28 cellular contexts compared by ENCODE assay signal in genomic region chr10:126065751-126066150, GRCh38.
DNase-seq lines count a peak whose midpoint lies in the region; ATAC-seq and TF ChIP-seq lines count a peak whose summit lies in the region.
"Had no signal": no experiment of that assay in that cellular context is flagged by ENCODE, and none has a peak within 500 bp of the region (broad histone marks: within the 10 kb centered on the region; RNA-seq: fewer than 3 reads in every experiment).

No MANE protein-coding gene starts in this region.

- no peaks in the 10 kb centered on the region for H3K4me1 ChIP-seq in colonic mucosa
- H3K4me1 ChIP-seq: HAP-1, Peyer's patch, psoas muscle had no signal

- peak; percentile 26 for DNase-seq in M059J (ENCODE audit: low read depth)
- peak; percentile 20 for DNase-seq in WERI-Rb-1
- peak; percentile 37 for DNase-seq in fibroblast of mammary gland (ENCODE audit: low read depth)
- peak; percentile 50 for DNase-seq in renal cortical epithelial cell (ENCODE audit: low read depth)
- DNase-seq in activated CD4-positive, alpha-beta T cell treated with anti-CD3 and anti-CD28 coated beads, Interleukin-2, amount 50 U/mL, for 4 hours: no peak
- DNase-seq in colonic mucosa: no peak
- DNase-seq: activated B cell treated with CpG ODN at 0.5 μM for 24 hours; activated CD4-positive, alpha-beta T cell treated with anti-CD3 and anti-CD28 coated beads, Interleukin-2, amount 10 ng/mL, durations not matched to agents 7 days and 5 days; activated gamma-delta T cell; activated naive CD8-positive, alpha-beta T cell treated with anti-CD3 and anti-CD28 coated beads for 36 hours; activated T-cell treated with anti-CD3 and anti-CD28 coated beads, Interleukin-2, amount 50 U/mL, for 1 hour; central memory CD4-positive, alpha-beta T cell; dorsolateral prefrontal cortex; naive B cell; NCI-H1417 treated with DMSO at 0.1 percent for 48 hours; NCI-H2029 treated with DMSO at 0.1 percent for 48 hours; NCI-H2227 treated with DMSO at 0.1 percent for 48 hours; NCI-H526; Peyer's patch; psoas muscle; stimulated activated CD4-positive, alpha-beta T cell treated with anti-CD3 and anti-CD28 coated beads, Interleukin-15, amount 100 ng/mL, for 24 hours; stimulated activated CD4-positive, alpha-beta T cell treated with anti-CD3 and anti-CD28 coated beads, Interleukin-4, amount 100 ng/mL, for 4 hours; T-helper 1 cell; tibial artery had no signal

- no peaks in the 10 kb centered on the region for H3K36me3 ChIP-seq in WERI-Rb-1
- H3K36me3 ChIP-seq in colonic mucosa: no peaks in the 10 kb centered on the region
- H3K36me3 ChIP-seq: BLaER1, HAP-1, Peyer's patch, tibial artery had no signal

- H3K9me3 ChIP-seq in WERI-Rb-1 (ENCODE audit: severe bottlenecking): peaks cover 7% of the 10 kb centered on the region
- no peaks in the 10 kb centered on the region for H3K9me3 ChIP-seq in colonic mucosa
- H3K9me3 ChIP-seq: BLaER1, HAP-1, psoas muscle, tibial artery had no signal

- H3K4me3 ChIP-seq in WERI-Rb-1 (ENCODE audit: low read depth, low read length) (no peak overlapping the region), fibroblast of mammary gland (ENCODE audit: control insufficient read depth, low read depth, low read length) (no peak overlapping the region), colonic mucosa (no peak overlapping the region)
- H3K4me3 ChIP-seq: BLaER1, dorsolateral prefrontal cortex, HAP-1, Peyer's patch, psoas muscle, tibial artery had no signal

- H3K27me3 ChIP-seq in WERI-Rb-1 (ENCODE audit: insufficient read depth, low read depth, severe bottlenecking) (no peaks in the 10 kb centered on the region), colonic mucosa (no peaks in the 10 kb centered on the region)
- H3K27me3 ChIP-seq: BLaER1, dorsolateral prefrontal cortex, Peyer's patch, tibial artery had no signal

- H3K9ac ChIP-seq in colonic mucosa (ENCODE audit: low read depth in 2 of 2, low read length in 2 of 2): no peak overlapping the region
- H3K9ac ChIP-seq: BLaER1 had no signal

- TF ChIP-seq CTCF in WERI-Rb-1 (IDR thresholded peaks at IDR 0.05; ENCODE audit: low read depth, low read length) (no peak), fibroblast of mammary gland (conservative IDR thresholded peaks at IDR 0.05; ENCODE audit: control insufficient read depth, insufficient read depth, low read depth, low read length) (no peak), colonic mucosa (IDR thresholded peaks at IDR 0.05) (no peak)

- no peak for ATAC-seq in GM19397 (IDR thresholded peaks at IDR 0.05; ENCODE audit: unreplicated experiment)
- ATAC-seq: left lobe of liver, psoas muscle had no signal

- H3K27ac ChIP-seq in WERI-Rb-1 (no peak overlapping the region), colonic mucosa (no peak overlapping the region)
- H3K27ac ChIP-seq: BLaER1, dorsolateral prefrontal cortex, Peyer's patch, psoas muscle, tibial artery had no signal

- intact Hi-C loops in colonic mucosa (cut with DNase I): no loop called here

Comparison
In these comparisons a context has a peak if more than half of its experiments do, and no peak if none do; other contexts are left out.
1. DNase-seq: peak in M059J (single experiment), WERI-Rb-1 (single experiment), fibroblast of mammary gland (single experiment) and renal cortical epithelial cell (single experiment); none in activated CD4-positive, alpha-beta T cell treated with anti-CD3 and anti-CD28 coated beads, Interleukin-2, amount 50 U/mL, for 4 hours (0 of 2) and colonic mucosa (single experiment).